Comparison of ENCODE assay signal across 11 cellular contexts in the genomic region with DNA sequence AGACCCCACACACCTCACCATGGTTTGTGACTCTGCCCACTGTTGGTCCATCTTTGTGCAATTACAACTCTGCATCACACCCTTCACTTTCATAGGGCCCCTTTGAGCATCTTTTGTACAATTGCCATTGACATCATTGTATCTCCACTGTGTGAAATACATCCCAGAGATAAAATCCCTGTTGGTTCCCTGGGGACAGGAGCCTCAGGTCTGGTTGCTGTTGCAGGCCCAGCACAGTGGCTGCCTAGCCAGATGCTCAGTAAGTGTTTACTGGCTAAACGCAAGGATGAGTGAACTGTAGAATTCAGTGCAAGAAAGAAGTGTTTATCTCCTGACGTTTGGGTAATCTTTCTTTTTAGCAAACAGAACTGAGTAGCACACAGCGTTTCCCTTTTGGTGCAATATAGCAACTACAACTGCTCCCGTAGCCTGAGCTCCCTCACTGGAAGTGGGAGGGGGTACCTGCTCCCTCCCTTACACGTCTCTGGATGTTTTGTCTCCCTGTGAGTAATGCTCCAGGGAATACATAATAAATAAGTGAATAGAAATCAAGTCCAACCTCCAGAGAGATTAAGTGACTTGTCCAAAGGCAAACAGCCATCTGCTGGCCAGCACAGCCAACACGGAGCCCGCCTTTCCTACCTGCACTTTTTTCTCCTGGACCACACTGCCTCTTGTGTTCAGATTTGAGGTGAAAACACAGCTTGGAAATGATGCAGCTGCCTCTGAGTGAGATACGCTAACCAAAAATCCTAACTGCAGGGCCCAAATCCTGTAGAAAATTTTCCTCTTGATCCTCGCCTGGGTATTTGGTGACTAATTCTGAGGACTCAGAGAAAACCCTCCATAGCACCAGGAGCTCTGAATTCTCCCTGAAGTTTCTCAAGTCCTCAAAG. TPM values are rescaled to one million over a fixed set of nuclear protein-coding genes. Genes with fewer than 3 reads are reported as not detected.
DNase-seq lines count a peak whose midpoint lies in the region; ATAC-seq and TF ChIP-seq lines count a peak whose summit lies in the region.
"Had no signal": no experiment of that assay in that cellular context is flagged by ENCODE, and none has a peak within 500 bp of the region (broad histone marks: within the 10 kb centered on the region; RNA-seq: fewer than 3 reads in every experiment).

No MANE protein-coding gene starts in this region.

- H3K27me3 ChIP-seq in ACC112 (ENCODE audit: insufficient read depth, low read length) (no peaks in the 10 kb centered on the region), lower lobe of right lung (ENCODE audit: low read depth) (no peaks in the 10 kb centered on the region), MM.1S (replicated peaks; ENCODE audit: insufficient read depth, low read length) (no peaks in the 10 kb centered on the region)
- H3K27me3 ChIP-seq: SJSA1 had no signal

- intact Hi-C loops in lower lobe of right lung (cut with DNase I): no loop called here

- H3K36me3 ChIP-seq in ACC112 (ENCODE audit: insufficient read depth, low read length): no peaks in the 10 kb centered on the region
- no peaks in the 10 kb centered on the region for H3K36me3 ChIP-seq in lower lobe of right lung
- H3K36me3 ChIP-seq in MM.1S (replicated peaks; ENCODE audit: insufficient read depth, low read length): no peaks in the 10 kb centered on the region
- H3K36me3 ChIP-seq: SJSA1 had no signal

- TF ChIP-seq CTCF in LNCaP clone FGC (IDR thresholded peaks at IDR 0.05; ENCODE audit: control insufficient read depth, extremely low read depth, insufficient read depth): peak; percentile 36
- no peak for TF ChIP-seq CTCF in lower lobe of right lung (IDR thresholded peaks at IDR 0.05)
- no peak for TF ChIP-seq CTCF in MM.1S (IDR thresholded peaks at IDR 0.05; ENCODE audit: low read length)

- no peaks in the 10 kb centered on the region for H3F3A ChIP-seq in MM.1S (ENCODE audit: insufficient read depth, low read length)

- ATAC-seq in lower lobe of right lung (no peak), GM21737 (IDR thresholded peaks at IDR 0.05; ENCODE audit: unreplicated experiment) (no peak), GM21723 (IDR thresholded peaks at IDR 0.05; ENCODE audit: unreplicated experiment) (no peak)
- ATAC-seq: stimulated activated naive CD8-positive, alpha-beta T cell treated with anti-CD3 and anti-CD28 coated beads, Interleukin-15, Interleukin-2, amounts not matched to agents 100 U/mL and 50 U/mL, for 24 hours had no signal

- no peak overlapping the region for H3K9ac ChIP-seq in MM.1S (ENCODE audit: low read length)

- H3K4me3 ChIP-seq in ACC112 (ENCODE audit: low read depth, low read length) (no peak overlapping the region), LNCaP clone FGC (ENCODE audit: low read depth, low read length) (no peak overlapping the region), lower lobe of right lung (no peak overlapping the region), MM.1S (ENCODE audit: low read length) (no peak overlapping the region)
- H3K4me3 ChIP-seq: SJSA1 had no signal

- H3K4me2 ChIP-seq in MM.1S (ENCODE audit: low read depth, low read length): no peak overlapping the region

- H3K9me3 ChIP-seq in lower lobe of right lung (no peaks in the 10 kb centered on the region), MM.1S (replicated peaks; ENCODE audit: insufficient read depth, low read length) (no peaks in the 10 kb centered on the region)
- H3K9me3 ChIP-seq: SJSA1 had no signal

- H3K27ac ChIP-seq in ACC112 (ENCODE audit: low read depth, low read length) (no peak overlapping the region), lower lobe of right lung (peak overlapping the region; percentile 13), MM.1S (ENCODE audit: low read length) (no peak overlapping the region)
- H3K27ac ChIP-seq: SJSA1 had no signal

- H2AFZ ChIP-seq in ACC112 (ENCODE audit: low read length, unreplicated experiment) (peak overlapping the region; percentile 2), MM.1S (ENCODE audit: low read length) (no peak overlapping the region)

- H4K20me1 ChIP-seq in MM.1S (ENCODE audit: insufficient read depth, low read length): no peaks in the 10 kb centered on the region

- H3K4me1 ChIP-seq in ACC112 (ENCODE audit: control insufficient read depth, insufficient read depth, low read length, unreplicated experiment) (peaks cover 5% of the 10 kb centered on the region), lower lobe of right lung (no peaks in the 10 kb centered on the region), MM.1S (ENCODE audit: low read length) (no peaks in the 10 kb centered on the region)
- H3K4me1 ChIP-seq: SJSA1 had no signal

- H3K9me2 ChIP-seq in MM.1S (replicated peaks; ENCODE audit: insufficient read depth, low read length): no peaks in the 10 kb centered on the region

- H3K79me2 ChIP-seq in ACC112 (ENCODE audit: control insufficient read depth, insufficient read depth, low read length, unreplicated experiment): no peaks in the 10 kb centered on the region
- no peaks in the 10 kb centered on the region for H3K79me2 ChIP-seq in MM.1S (ENCODE audit: low read length)

- DNase-seq in LNCaP clone FGC (ENCODE audit: low read depth): no peak
- peak; percentile 53 for DNase-seq in cerebellar cortex (ENCODE audit: low spot score)
- DNase-seq in lower lobe of right lung: no peak
- no peak for DNase-seq in pons (ENCODE audit: low spot score)
- no peak for DNase-seq in MM.1S
- DNase-seq: NCI-H1105 treated with DMSO at 0.1 percent for 48 hours; stimulated activated naive CD8-positive, alpha-beta T cell treated with anti-CD3 and anti-CD28 coated beads, Interleukin-15, Interleukin-2, amounts not matched to agents 100 U/mL and 50 U/mL, for 24 hours had no signal

RNA-seq across cellular contexts. Expression of gene GALNT16, which starts 27.4 kb away (rescaled TPM):
- 3.5 TPM for total RNA-seq in lower lobe of right lung
